In the genomic region with DNA sequence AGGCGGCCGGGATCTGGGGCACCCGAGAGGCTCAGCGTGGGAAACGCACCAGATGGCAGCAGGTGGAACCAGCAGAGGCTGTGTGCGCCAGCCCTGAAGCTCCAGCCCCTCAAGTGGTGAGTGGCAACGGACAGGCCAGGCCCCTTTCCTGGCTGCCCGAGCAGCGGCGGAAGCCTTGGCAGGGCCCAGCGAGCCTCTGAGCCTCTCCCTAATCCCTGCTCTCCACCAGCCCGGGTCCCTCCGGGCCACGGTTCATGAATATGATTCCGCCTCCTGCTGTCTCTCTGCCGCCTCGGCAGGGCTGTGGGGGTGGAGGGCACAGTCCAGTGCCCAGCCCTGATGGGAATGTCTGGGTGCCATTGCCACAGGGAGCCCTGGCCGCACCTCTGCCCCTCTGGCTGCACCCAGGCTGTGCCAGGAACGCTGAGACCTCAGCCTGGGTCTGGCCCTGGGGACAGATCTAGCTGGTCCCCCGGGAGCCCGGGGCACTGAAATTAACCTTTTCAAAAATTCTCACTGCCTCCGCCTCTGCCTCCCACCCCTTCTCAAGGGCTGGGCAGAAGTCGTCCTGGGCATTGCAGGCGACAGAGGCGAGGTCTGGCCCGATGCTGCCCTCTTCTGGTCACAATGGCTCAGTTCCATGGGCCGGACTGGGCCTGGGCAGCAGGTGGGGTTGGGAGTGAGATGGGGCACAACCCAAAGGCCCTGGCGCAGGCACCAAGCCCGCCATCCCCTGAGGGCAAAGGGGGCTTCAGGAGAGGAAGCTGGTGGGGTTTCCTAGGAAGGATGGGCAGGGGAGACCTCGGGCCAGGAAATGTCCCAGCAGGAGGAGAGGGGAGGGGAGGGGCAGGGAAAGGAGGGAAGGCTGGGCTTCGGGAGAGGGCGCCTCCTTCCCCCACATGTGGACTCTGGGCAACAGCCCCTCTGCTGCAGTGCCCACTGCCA, we compare ENCODE assay signal across 8 cellular contexts. TPM values are rescaled to one million over a fixed set of nuclear protein-coding genes. Genes with fewer than 3 reads are reported as not detected.
DNase-seq lines count a peak whose midpoint lies in the region; ATAC-seq and TF ChIP-seq lines count a peak whose summit lies in the region.

No MANE protein-coding gene starts in this region.

- peaks cover 0 to 6% (median 0%) of the 10 kb centered on the region in 4 donors for H3K9me3 ChIP-seq in stomach

- TF ChIP-seq CTCF in foreskin keratinocyte (conservative IDR thresholded peaks at IDR 0.05), result peak; percentile 91
- peak in 5 of 7 experiments; percentile 60 to 86 (median 75) for TF ChIP-seq CTCF in stomach (IDR thresholded peaks at IDR 0.05)

- no peaks in the 10 kb centered on the region for H3K36me3 ChIP-seq in stomach

- H3K4me3 ChIP-seq in stomach, result peak overlapping the region; percentile 29 to 43 (median 32)

- no peaks in the 10 kb centered on the region for H3K9me3 Mint-ChIP-seq in activated T-helper 17 cell treated with anti-CD3 and anti-CD28 coated beads, Interleukin-2, amount 50 U/mL, for 72 hours

- TF ChIP-seq POLR2A in stomach (IDR thresholded peaks at IDR 0.05), result no peak

- peaks cover 3% of the 10 kb centered on the region for H3K27me3 Mint-ChIP-seq in activated T-helper 17 cell treated with anti-CD3 and anti-CD28 coated beads, Interleukin-2, amount 50 U/mL, for 72 hours

- WGBS in stomach, 5 donors, result 16 to 25% (median 17%) methylated on average over 27 to 32 of the region's 32 CpGs

- H3K36me3 Mint-ChIP-seq in activated T-helper 17 cell treated with anti-CD3 and anti-CD28 coated beads, Interleukin-2, amount 50 U/mL, for 72 hours (ENCODE audit: low read depth), result no peaks in the 10 kb centered on the region

- H3K4me1 Mint-ChIP-seq in activated T-helper 17 cell treated with anti-CD3 and anti-CD28 coated beads, Interleukin-2, amount 50 U/mL, for 72 hours, result no peaks in the 10 kb centered on the region

- intact Hi-C loops in stomach (cut with DNase I; ENCODE audit: low total_unique reads), result loop anchor here (10.0 kb wide), 1 partner anchor 109 kb away; no protein-coding TSS in a partner anchor

- H3K27me3 ChIP-seq in foreskin keratinocyte, result peaks cover 8% of the 10 kb centered on the region
- peaks cover 0 to 74% (median 7%) of the 10 kb centered on the region in 3 donors for H3K27me3 ChIP-seq in stomach

- ATAC-seq in activated T-helper 17 cell treated with anti-CD3 and anti-CD28 coated beads, Interleukin-2, amount 50 U/mL, for 72 hours (replicated peaks), result peak; percentile 95
- peak; percentile 79 for ATAC-seq in foreskin keratinocyte

- DNase-seq in AML-193 (lab: John Stamatoyannopoulos, UW) (peak; percentile 42 to 47), GM19238 (ENCODE audit: insufficient read length, low spot score) (peak; percentile 93), RKO (ENCODE audit: low spot score) (peak; percentile 81), foreskin keratinocyte (peak in 1 of 2 donors; percentile 38), non-pigmented ciliary epithelial cell (ENCODE audit: low read depth) (peak; percentile 11), stomach (peak; percentile 85)

- TF ChIP-seq RAD21 in Ishikawa (IDR thresholded peaks at IDR 0.05; ENCODE audit: low read depth), result peak; percentile 93

- H3K4me1 ChIP-seq in foreskin keratinocyte, result no peaks in the 10 kb centered on the region
- peaks cover 7 to 15% (median 10%) of the 10 kb centered on the region in 4 donors for H3K4me1 ChIP-seq in stomach

- no peak overlapping the region for H3K27ac Mint-ChIP-seq in activated T-helper 17 cell treated with anti-CD3 and anti-CD28 coated beads, Interleukin-2, amount 50 U/mL, for 72 hours

- TF ChIP-seq EP300 in Ishikawa (IDR thresholded peaks at IDR 0.05; ENCODE audit: borderline replicate concordance) (peak; percentile 82), stomach (IDR thresholded peaks at IDR 0.05) (no peak)

- no peak overlapping the region for H3K4me3 Mint-ChIP-seq in activated T-helper 17 cell treated with anti-CD3 and anti-CD28 coated beads, Interleukin-2, amount 50 U/mL, for 72 hours

- H3K27ac ChIP-seq in foreskin keratinocyte (no peak overlapping the region), stomach (peak overlapping the region in 3 of 5 donors; percentile 14 to 66 (median 33))

TF ChIP-seq in Ishikawa, 13 proteins besides CTCF, POLR2A, EP300 and RAD21:
- TF ChIP-seq EGR1 (IDR thresholded peaks at IDR 0.05) (peak; percentile 63), TAF1 (IDR thresholded peaks at IDR 0.05; ENCODE audit: low read depth) (no peak), NFIC (IDR thresholded peaks at IDR 0.05) (0 out of 2 replicates have a peak, but pooled peaks have one; percentile 11), TCF12 (IDR thresholded peaks at IDR 0.05; ENCODE audit: low read depth) (peak; percentile 85), ZBTB7A (IDR thresholded peaks at IDR 0.05; ENCODE audit: low read depth) (no peak), CEBPB (IDR thresholded peaks at IDR 0.05) (no peak)
- TF ChIP-seq, protein P1, sequence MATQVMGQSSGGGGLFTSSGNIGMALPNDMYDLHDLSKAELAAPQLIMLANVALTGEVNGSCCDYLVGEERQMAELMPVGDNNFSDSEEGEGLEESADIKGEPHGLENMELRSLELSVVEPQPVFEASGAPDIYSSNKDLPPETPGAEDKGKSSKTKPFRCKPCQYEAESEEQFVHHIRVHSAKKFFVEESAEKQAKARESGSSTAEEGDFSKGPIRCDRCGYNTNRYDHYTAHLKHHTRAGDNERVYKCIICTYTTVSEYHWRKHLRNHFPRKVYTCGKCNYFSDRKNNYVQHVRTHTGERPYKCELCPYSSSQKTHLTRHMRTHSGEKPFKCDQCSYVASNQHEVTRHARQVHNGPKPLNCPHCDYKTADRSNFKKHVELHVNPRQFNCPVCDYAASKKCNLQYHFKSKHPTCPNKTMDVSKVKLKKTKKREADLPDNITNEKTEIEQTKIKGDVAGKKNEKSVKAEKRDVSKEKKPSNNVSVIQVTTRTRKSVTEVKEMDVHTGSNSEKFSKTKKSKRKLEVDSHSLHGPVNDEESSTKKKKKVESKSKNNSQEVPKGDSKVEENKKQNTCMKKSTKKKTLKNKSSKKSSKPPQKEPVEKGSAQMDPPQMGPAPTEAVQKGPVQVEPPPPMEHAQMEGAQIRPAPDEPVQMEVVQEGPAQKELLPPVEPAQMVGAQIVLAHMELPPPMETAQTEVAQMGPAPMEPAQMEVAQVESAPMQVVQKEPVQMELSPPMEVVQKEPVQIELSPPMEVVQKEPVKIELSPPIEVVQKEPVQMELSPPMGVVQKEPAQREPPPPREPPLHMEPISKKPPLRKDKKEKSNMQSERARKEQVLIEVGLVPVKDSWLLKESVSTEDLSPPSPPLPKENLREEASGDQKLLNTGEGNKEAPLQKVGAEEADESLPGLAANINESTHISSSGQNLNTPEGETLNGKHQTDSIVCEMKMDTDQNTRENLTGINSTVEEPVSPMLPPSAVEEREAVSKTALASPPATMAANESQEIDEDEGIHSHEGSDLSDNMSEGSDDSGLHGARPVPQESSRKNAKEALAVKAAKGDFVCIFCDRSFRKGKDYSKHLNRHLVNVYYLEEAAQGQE (IDR thresholded peaks at IDR 0.05; ENCODE audit: low read depth), result no peak
- TF ChIP-seq, protein P2, sequence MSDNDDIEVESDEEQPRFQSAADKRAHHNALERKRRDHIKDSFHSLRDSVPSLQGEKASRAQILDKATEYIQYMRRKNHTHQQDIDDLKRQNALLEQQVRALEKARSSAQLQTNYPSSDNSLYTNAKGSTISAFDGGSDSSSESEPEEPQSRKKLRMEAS (IDR thresholded peaks at IDR 0.05), result peak; percentile 51
TF ChIP-seq in Ishikawa: peak in this region for 4.

RNA-seq across cellular contexts. Expression of a gene that starts 20.3 kb away (rescaled TPM):
- under 1 TPM in 1 of 2 donors, not detected in 1; 0.02 TPM for total RNA-seq in activated T-helper 17 cell treated with anti-CD3 and anti-CD28 coated beads, Interleukin-2, amount 50 U/mL, for 72 hours
- total RNA-seq in foreskin keratinocyte, result 0.03 TPM in 1 of 2 replicates, not detected in the other
- polyA plus RNA-seq in foreskin keratinocyte, result 0.01 and 0.03 TPM in 2 replicates
- 1 to 10 TPM in 2 of 5 donors, under 1 TPM in 2, not detected in 1; 0.45 to 2.8 (median 1.7) TPM for total RNA-seq in stomach
- under 1 TPM; 0.12 to 0.31 (median 0.18) TPM for polyA plus RNA-seq in stomach

RNA-seq across cellular contexts. Expression of a gene that starts 38.0 kb away (rescaled TPM):
- total RNA-seq in activated T-helper 17 cell treated with anti-CD3 and anti-CD28 coated beads, Interleukin-2, amount 50 U/mL, for 72 hours, result 10 to 100 TPM; 25.9 to 28.5 TPM
- total RNA-seq in foreskin keratinocyte (11.9 and 13.6 TPM in 2 replicates), stomach (10 to 100 TPM in 2 of 5 donors, 1 to 10 TPM in 3; 4.7 to 33.5 (median 7.7) TPM)
- polyA plus RNA-seq in foreskin keratinocyte (6.4 and 7.0 TPM in 2 replicates), stomach (1 to 10 TPM; 1.5 to 4.5 (median 2.6) TPM)

RNA-seq across cellular contexts. Expression of a gene that starts 43.8 kb away (rescaled TPM):
- 10 to 100 TPM in 1 of 2 donors, 1 to 10 TPM in 1; 5.9 to 16.3 TPM for total RNA-seq in activated T-helper 17 cell treated with anti-CD3 and anti-CD28 coated beads, Interleukin-2, amount 50 U/mL, for 72 hours
- total RNA-seq in foreskin keratinocyte (3.6 and 6.2 TPM in 2 replicates), stomach (10 to 100 TPM in 3 of 5 donors, 1 to 10 TPM in 2; 3.5 to 16.5 (median 14.6) TPM)
- polyA plus RNA-seq in foreskin keratinocyte (3.4 and 5.3 TPM in 2 replicates), stomach (10 to 100 TPM in 1 of 3 donors, 1 to 10 TPM in 2; 6.3 to 17.4 (median 9.6) TPM)
